2 cellular contexts compared by ENCODE assay signal in the genomic region with DNA sequence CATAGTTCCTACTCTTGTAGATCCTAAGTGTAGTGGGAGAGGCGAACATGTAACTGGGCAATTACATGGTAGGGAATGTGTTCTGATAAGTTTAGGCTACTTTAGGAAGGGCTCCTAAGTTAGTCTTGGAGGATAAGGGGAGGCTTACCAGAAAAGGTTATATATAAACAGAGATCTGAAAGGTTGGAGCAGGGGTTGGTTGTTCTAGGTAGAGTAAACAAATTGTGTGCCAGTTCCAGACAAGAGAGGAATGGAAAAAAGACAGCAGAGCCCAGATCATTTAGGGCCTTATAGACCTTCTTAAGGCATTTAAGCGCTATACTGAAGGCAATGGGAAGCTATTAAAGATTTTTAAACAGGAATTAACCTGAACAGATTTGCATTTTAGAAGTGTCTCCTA.
A peak's percentile ranks its signal among the peaks of the same experiment; 100 is the strongest.
TF ChIP-seq lines count a peak whose summit lies in the region.

No MANE protein-coding gene starts in this region.

TF ChIP-seq in liver, 16 proteins besides CTCF, POLR2A, EP300 and RAD21 (continued from another document):
- TF ChIP-seq REST (IDR thresholded peaks at IDR 0.05) (no peak), NR2F2 (IDR thresholded peaks at IDR 0.05) (no peak), FOXA1 (IDR thresholded peaks at IDR 0.05) (no peak), RXRA (IDR thresholded peaks at IDR 0.05) (peak in 1 of 2 donors; percentile 46), YY1 (IDR thresholded peaks at IDR 0.05) (peak; percentile 19), HNF4G (IDR thresholded peaks at IDR 0.05) (no peak), HNF4A (conservative IDR thresholded peaks at IDR 0.05) (peak in 1 of 2 donors; percentile 60), JUND (IDR thresholded peaks at IDR 0.05) (peak in 1 of 2 donors; percentile 27)

TF ChIP-seq in HepG2, 621 proteins besides CTCF, POLR2A, EP300 and RAD21 (continued from another document):
- TF ChIP-seq, protein P1, sequence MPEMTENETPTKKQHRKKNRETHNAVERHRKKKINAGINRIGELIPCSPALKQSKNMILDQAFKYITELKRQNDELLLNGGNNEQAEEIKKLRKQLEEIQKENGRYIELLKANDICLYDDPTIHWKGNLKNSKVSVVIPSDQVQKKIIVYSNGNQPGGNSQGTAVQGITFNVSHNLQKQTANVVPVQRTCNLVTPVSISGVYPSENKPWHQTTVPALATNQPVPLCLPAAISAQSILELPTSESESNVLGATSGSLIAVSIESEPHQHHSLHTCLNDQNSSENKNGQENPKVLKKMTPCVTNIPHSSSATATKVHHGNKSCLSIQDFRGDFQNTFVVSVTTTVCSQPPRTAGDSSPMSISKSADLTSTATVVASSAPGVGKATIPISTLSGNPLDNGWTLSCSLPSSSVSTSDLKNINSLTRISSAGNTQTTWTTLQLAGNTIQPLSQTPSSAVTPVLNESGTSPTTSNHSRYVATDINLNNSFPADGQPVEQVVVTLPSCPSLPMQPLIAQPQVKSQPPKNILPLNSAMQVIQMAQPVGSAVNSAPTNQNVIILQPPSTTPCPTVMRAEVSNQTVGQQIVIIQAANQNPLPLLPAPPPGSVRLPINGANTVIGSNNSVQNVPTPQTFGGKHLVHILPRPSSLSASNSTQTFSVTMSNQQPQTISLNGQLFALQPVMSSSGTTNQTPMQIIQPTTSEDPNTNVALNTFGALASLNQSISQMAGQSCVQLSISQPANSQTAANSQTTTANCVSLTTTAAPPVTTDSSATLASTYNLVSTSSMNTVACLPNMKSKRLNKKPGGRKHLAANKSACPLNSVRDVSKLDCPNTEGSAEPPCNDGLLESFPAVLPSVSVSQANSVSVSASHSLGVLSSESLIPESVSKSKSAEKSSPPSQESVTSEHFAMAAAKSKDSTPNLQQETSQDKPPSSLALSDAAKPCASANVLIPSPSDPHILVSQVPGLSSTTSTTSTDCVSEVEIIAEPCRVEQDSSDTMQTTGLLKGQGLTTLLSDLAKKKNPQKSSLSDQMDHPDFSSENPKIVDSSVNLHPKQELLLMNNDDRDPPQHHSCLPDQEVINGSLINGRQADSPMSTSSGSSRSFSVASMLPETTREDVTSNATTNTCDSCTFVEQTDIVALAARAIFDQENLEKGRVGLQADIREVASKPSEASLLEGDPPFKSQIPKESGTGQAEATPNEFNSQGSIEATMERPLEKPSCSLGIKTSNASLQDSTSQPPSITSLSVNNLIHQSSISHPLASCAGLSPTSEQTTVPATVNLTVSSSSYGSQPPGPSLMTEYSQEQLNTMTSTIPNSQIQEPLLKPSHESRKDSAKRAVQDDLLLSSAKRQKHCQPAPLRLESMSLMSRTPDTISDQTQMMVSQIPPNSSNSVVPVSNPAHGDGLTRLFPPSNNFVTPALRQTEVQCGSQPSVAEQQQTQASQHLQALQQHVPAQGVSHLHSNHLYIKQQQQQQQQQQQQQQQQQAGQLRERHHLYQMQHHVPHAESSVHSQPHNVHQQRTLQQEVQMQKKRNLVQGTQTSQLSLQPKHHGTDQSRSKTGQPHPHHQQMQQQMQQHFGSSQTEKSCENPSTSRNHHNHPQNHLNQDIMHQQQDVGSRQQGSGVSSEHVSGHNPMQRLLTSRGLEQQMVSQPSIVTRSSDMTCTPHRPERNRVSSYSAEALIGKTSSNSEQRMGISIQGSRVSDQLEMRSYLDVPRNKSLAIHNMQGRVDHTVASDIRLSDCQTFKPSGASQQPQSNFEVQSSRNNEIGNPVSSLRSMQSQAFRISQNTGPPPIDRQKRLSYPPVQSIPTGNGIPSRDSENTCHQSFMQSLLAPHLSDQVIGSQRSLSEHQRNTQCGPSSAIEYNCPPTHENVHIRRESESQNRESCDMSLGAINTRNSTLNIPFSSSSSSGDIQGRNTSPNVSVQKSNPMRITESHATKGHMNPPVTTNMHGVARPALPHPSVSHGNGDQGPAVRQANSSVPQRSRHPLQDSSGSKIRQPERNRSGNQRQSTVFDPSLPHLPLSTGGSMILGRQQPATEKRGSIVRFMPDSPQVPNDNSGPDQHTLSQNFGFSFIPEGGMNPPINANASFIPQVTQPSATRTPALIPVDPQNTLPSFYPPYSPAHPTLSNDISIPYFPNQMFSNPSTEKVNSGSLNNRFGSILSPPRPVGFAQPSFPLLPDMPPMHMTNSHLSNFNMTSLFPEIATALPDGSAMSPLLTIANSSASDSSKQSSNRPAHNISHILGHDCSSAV (CRISPR knock-in tag; IDR thresholded peaks at IDR 0.05; ENCODE audit: borderline replicate concordance) = no peak
- TF ChIP-seq YEATS4 (CRISPR knock-in tag; IDR thresholded peaks at IDR 0.05; ENCODE audit: borderline replicate concordance) = no peak
- TF ChIP-seq ZNF549 (CRISPR knock-in tag; IDR thresholded peaks at IDR 0.05) = no peak
- TF ChIP-seq ZNF547 (CRISPR knock-in tag; IDR thresholded peaks at IDR 0.05) = no peak
